In genomic region chrX:139826065-139827044, GRCh38 we compare ENCODE assay signal across 12 cellular contexts.
DNase-seq lines count a peak whose midpoint lies in the region; ATAC-seq and TF ChIP-seq lines count a peak whose summit lies in the region.
"Had no signal": no experiment of that assay in that cellular context is flagged by ENCODE, and none has a peak within 500 bp of the region (broad histone marks: within the 10 kb centered on the region; RNA-seq: fewer than 3 reads in every experiment).

No MANE protein-coding gene starts in this region.

- H2AFZ ChIP-seq in PC-9 (no peak overlapping the region), smooth muscle cell (ENCODE audit: low read depth) (no peak overlapping the region)

- TF ChIP-seq CTCF in chondrocyte (IDR thresholded peaks at IDR 0.05), result no peak
- no peak for TF ChIP-seq CTCF in osteocyte (IDR thresholded peaks at IDR 0.05)
- no peak for TF ChIP-seq CTCF in PC-9 (conservative IDR thresholded peaks at IDR 0.05)
- no peak for TF ChIP-seq CTCF in smooth muscle cell (IDR thresholded peaks at IDR 0.05; ENCODE audit: borderline replicate concordance, insufficient read depth, poor library complexity, severe bottlenecking)

- H3K9me2 ChIP-seq in PC-9 (ENCODE audit: insufficient read depth), result no peaks in the 10 kb centered on the region

- H3K9me3 Mint-ChIP-seq in chondrocyte (ENCODE audit: low read depth) (no peaks in the 10 kb centered on the region), osteocyte (ENCODE audit: unreplicated experiment) (peaks cover 4% of the 10 kb centered on the region)
- H3K9me3 Mint-ChIP-seq: activated naive CD4-positive, alpha-beta T cell treated with anti-CD3 and anti-CD28 coated beads, Interleukin-2, amount 50 U/mL, for 24 hours had no signal

- H3K36me3 Mint-ChIP-seq in chondrocyte (ENCODE audit: low read depth) (no peaks in the 10 kb centered on the region), osteocyte (ENCODE audit: unreplicated experiment) (no peaks in the 10 kb centered on the region)

- ATAC-seq in GM19455 (IDR thresholded peaks at IDR 0.05; ENCODE audit: unreplicated experiment), result no peak

- H3K4me1 ChIP-seq in PC-9 (replicated peaks; ENCODE audit: insufficient read depth) (no peaks in the 10 kb centered on the region), smooth muscle cell (ENCODE audit: low read depth) (no peaks in the 10 kb centered on the region)

- POLR2A ChIA-PET in PC-9 (lab: Charles Lee; ENCODE audit: unreplicated experiment), result no interaction called here

- H3K4me3 ChIP-seq in PC-9, result no peak overlapping the region
- no peak overlapping the region for H3K4me3 ChIP-seq in smooth muscle cell
- H3K4me3 ChIP-seq: thoracic aorta had no signal

- CTCF ChIA-PET in PC-9 (lab: Charles Lee), result no interaction called here

- DNase-seq in GM03348 (ENCODE audit: low spot score), result peak; percentile 55
- DNase-seq in M059J (ENCODE audit: low read depth), result peak; percentile 67
- no peak for DNase-seq in chondrocyte (ENCODE audit: low spot score)
- no peak for DNase-seq in osteocyte (ENCODE audit: extremely low spot score, unreplicated experiment)
- DNase-seq in PC-9, result no peak
- DNase-seq in smooth muscle cell (lab: John Stamatoyannopoulos, UW; ENCODE audit: unreplicated experiment), result no peak
- DNase-seq in NCI-H524 (lab: John Stamatoyannopoulos, UW), result no peak
- DNase-seq: activated CD4-positive, alpha-beta T cell treated with anti-CD3 and anti-CD28 coated beads for 1 hour; stimulated activated CD4-positive, alpha-beta T cell treated with anti-CD3 and anti-CD28 coated beads, Interleukin-1b, Interleukin-23, amount 100 ng/mL, for 48 hours had no signal

- H3K27me3 ChIP-seq in PC-9 (ENCODE audit: insufficient read depth, low read depth) (no peaks in the 10 kb centered on the region), smooth muscle cell (ENCODE audit: low read depth) (no peaks in the 10 kb centered on the region)

- no peaks in the 10 kb centered on the region for H3K36me3 ChIP-seq in PC-9 (ENCODE audit: low read depth)
- no peaks in the 10 kb centered on the region for H3K36me3 ChIP-seq in smooth muscle cell (ENCODE audit: low read depth)
- H3K36me3 ChIP-seq: thoracic aorta had no signal

- peak overlapping the region; percentile 33 for H3K27ac Mint-ChIP-seq in chondrocyte (ENCODE audit: unreplicated experiment)
- H3K27ac Mint-ChIP-seq in osteocyte (ENCODE audit: unreplicated experiment), result peak overlapping the region; percentile 50
- H3K27ac Mint-ChIP-seq: activated naive CD4-positive, alpha-beta T cell treated with anti-CD3 and anti-CD28 coated beads, Interleukin-2, amount 50 U/mL, for 24 hours had no signal

- H3K79me2 ChIP-seq in PC-9 (ENCODE audit: low read depth) (no peaks in the 10 kb centered on the region), smooth muscle cell (ENCODE audit: low read depth) (no peaks in the 10 kb centered on the region)

- H3K9me3 ChIP-seq in PC-9 (ENCODE audit: insufficient read depth, low read depth) (no peaks in the 10 kb centered on the region), smooth muscle cell (replicated peaks; ENCODE audit: low read depth) (no peaks in the 10 kb centered on the region)
- H3K9me3 ChIP-seq: thoracic aorta had no signal

- no peak overlapping the region for H3K4me2 ChIP-seq in PC-9
- H3K4me2 ChIP-seq in smooth muscle cell, result no peak overlapping the region

- H3K9ac ChIP-seq in smooth muscle cell (ENCODE audit: low read depth), result no peak overlapping the region

- H3F3A ChIP-seq in PC-9 (ENCODE audit: insufficient read depth, low read depth) (no peaks in the 10 kb centered on the region), smooth muscle cell (ENCODE audit: low read depth) (no peaks in the 10 kb centered on the region)

- WGBS in smooth muscle cell (ENCODE audit: low lambda C conversion rate), result 70% methylated on average over 8 of the region's 8 CpGs

- H3K4me3 Mint-ChIP-seq in chondrocyte (ENCODE audit: unreplicated experiment), result no peak overlapping the region
- no peak overlapping the region for H3K4me3 Mint-ChIP-seq in osteocyte (ENCODE audit: unreplicated experiment)
- H3K4me3 Mint-ChIP-seq: activated naive CD4-positive, alpha-beta T cell treated with anti-CD3 and anti-CD28 coated beads, Interleukin-2, amount 50 U/mL, for 24 hours had no signal

- H4K20me1 ChIP-seq in PC-9 (ENCODE audit: insufficient read depth) (no peaks in the 10 kb centered on the region), smooth muscle cell (ENCODE audit: low read depth) (peaks cover 7% of the 10 kb centered on the region)

- H3K4me1 Mint-ChIP-seq in chondrocyte (ENCODE audit: low read depth), result peaks cover 47% of the 10 kb centered on the region
- peaks cover 59% of the 10 kb centered on the region for H3K4me1 Mint-ChIP-seq in osteocyte (ENCODE audit: unreplicated experiment)

- no peak overlapping the region for H3K27ac ChIP-seq in PC-9
- no peak overlapping the region for H3K27ac ChIP-seq in smooth muscle cell (ENCODE audit: low read depth)

- H3K27me3 Mint-ChIP-seq in chondrocyte (ENCODE audit: low read depth) (no peaks in the 10 kb centered on the region), osteocyte (ENCODE audit: unreplicated experiment) (no peaks in the 10 kb centered on the region)
- H3K27me3 Mint-ChIP-seq: activated naive CD4-positive, alpha-beta T cell treated with anti-CD3 and anti-CD28 coated beads, Interleukin-2, amount 50 U/mL, for 24 hours had no signal

- no TSS peak for BruUV-seq in PC-9 (replicated peaks; lab: Mats Ljungman, UMichigan)

- intact Hi-C loops in PC-9 (cut with micrococcal nuclease; ENCODE audit: unreplicated experiment), result no loop called here

Comparison
In these comparisons a context has a peak if more than half of its experiments do, and no peak if none do; other contexts are left out.
1. DNase-seq: peak in GM03348 (single experiment) and M059J (single experiment); none in chondrocyte (single experiment), osteocyte (single experiment), PC-9 (0 of 2), smooth muscle cell (single experiment) and NCI-H524 (0 of 2).